Comparison of ENCODE assay signal across 17 cellular contexts in genomic region chr4:152095701-152096070, GRCh38.
DNase-seq lines count a peak whose midpoint lies in the region; ATAC-seq and TF ChIP-seq lines count a peak whose summit lies in the region.
"Had no signal": no experiment of that assay in that cellular context is flagged by ENCODE, and none has a peak within 500 bp of the region (broad histone marks: within the 10 kb centered on the region; RNA-seq: fewer than 3 reads in every experiment).

No MANE protein-coding gene starts in this region.

- POLR2A ChIA-PET in activated CD4-positive, alpha-beta memory T cell treated with anti-CD3 and anti-CD28 coated beads for 36 hours (lab: Charles Lee) = interaction anchor here (0.7 kb wide), 1 partner anchor 335 kb away, joined by 3 read pairs; no protein-coding TSS in a partner anchor
- POLR2A ChIA-PET in activated CD4-positive, alpha-beta memory T cell treated with anti-CD3 and anti-CD28 coated beads, Interleukin-2, amount 10 ng/mL, durations not matched to agents 7 days and 5 days (lab: Charles Lee) = no interaction called here
- POLR2A ChIA-PET in CD8-positive, alpha-beta T cell (lab: Charles Lee) = no interaction called here
- POLR2A ChIA-PET in T-cell (lab: Charles Lee) = no interaction called here

- H3K36me3 Mint-ChIP-seq in activated CD4-positive, alpha-beta memory T cell treated with anti-CD3 and anti-CD28 coated beads for 36 hours = peaks cover under 1% of the 10 kb centered on the region
- peaks cover 11% of the 10 kb centered on the region for H3K36me3 Mint-ChIP-seq in activated CD4-positive, alpha-beta memory T cell treated with anti-CD3 and anti-CD28 coated beads, Interleukin-2, amount 10 ng/mL, durations not matched to agents 7 days and 5 days (ENCODE audit: low read depth)
- no peaks in the 10 kb centered on the region for H3K36me3 Mint-ChIP-seq in CD8-positive, alpha-beta T cell
- H3K36me3 Mint-ChIP-seq in T-cell = no peaks in the 10 kb centered on the region

- H3K4me3 ChIP-seq in CD8-positive, alpha-beta T cell (ENCODE audit: low read depth, low read length) = no peak overlapping the region
- no peak overlapping the region for H3K4me3 ChIP-seq in prostate gland
- H3K4me3 ChIP-seq: colonic mucosa, gastrocnemius medialis, ovary had no signal

- H3K4me1 Mint-ChIP-seq in activated CD4-positive, alpha-beta memory T cell treated with anti-CD3 and anti-CD28 coated beads for 36 hours (ENCODE audit: low read depth) = peaks cover 66% of the 10 kb centered on the region
- peaks cover 59% of the 10 kb centered on the region for H3K4me1 Mint-ChIP-seq in activated CD4-positive, alpha-beta memory T cell treated with anti-CD3 and anti-CD28 coated beads, Interleukin-2, amount 10 ng/mL, durations not matched to agents 7 days and 5 days
- H3K4me1 Mint-ChIP-seq in CD8-positive, alpha-beta T cell (ENCODE audit: low read depth) = peaks cover 79% of the 10 kb centered on the region
- H3K4me1 Mint-ChIP-seq in T-cell = peaks cover 82 to 91% (median 88%) of the 10 kb centered on the region in 3 donors

- intact Hi-C loops in activated CD4-positive, alpha-beta memory T cell treated with anti-CD3 and anti-CD28 coated beads for 36 hours (cut with micrococcal nuclease) = loop anchor here (1.0 to 2.0 kb wide), 2 partner anchors 81 to 160 kb away; no protein-coding TSS in a partner anchor
- intact Hi-C loops in CD8-positive, alpha-beta T cell (cut with DNase I, micrococcal nuclease) = loop anchor here in 1 of 2 experiments (10.0 kb wide), 1 partner anchor 1081 kb away; the partner anchor contains the start of gene LRBA
- intact Hi-C loops in prostate gland (cut with DNase I) = no loop called here

- H3K27ac ChIP-seq in CD8-positive, alpha-beta T cell (ENCODE audit: low read depth, low read length) = no peak overlapping the region
- H3K27ac ChIP-seq in prostate gland = no peak overlapping the region
- H3K27ac ChIP-seq: colonic mucosa, gastrocnemius medialis, ovary had no signal

- CTCF ChIA-PET in activated CD4-positive, alpha-beta memory T cell treated with anti-CD3 and anti-CD28 coated beads for 36 hours (lab: Charles Lee) = no interaction called here
- CTCF ChIA-PET in activated CD4-positive, alpha-beta memory T cell treated with anti-CD3 and anti-CD28 coated beads, Interleukin-2, amount 10 ng/mL, durations not matched to agents 7 days and 5 days (lab: Charles Lee) = no interaction called here
- CTCF ChIA-PET in CD8-positive, alpha-beta T cell (lab: Charles Lee) = no interaction called here
- CTCF ChIA-PET in T-cell (lab: Charles Lee) = no interaction called here

- peak; percentile 26 for DNase-seq in activated CD4-positive, alpha-beta memory T cell treated with anti-CD3 and anti-CD28 coated beads for 36 hours
- no peak for DNase-seq in activated CD4-positive, alpha-beta memory T cell treated with anti-CD3 and anti-CD28 coated beads, Interleukin-2, amount 10 ng/mL, durations not matched to agents 7 days and 5 days
- no peak for DNase-seq in CD8-positive, alpha-beta T cell
- no peak for DNase-seq in T-cell
- peak; percentile 67 for DNase-seq in kidney tubule cell (ENCODE audit: low spot score)
- no peak for DNase-seq in AML-193 (lab: John Stamatoyannopoulos, UW)
- DNase-seq in prostate gland (ENCODE audit: low spot score) = no peak
- DNase-seq: activated effector memory CD4-positive, alpha-beta T cell treated with anti-CD3 and anti-CD28 coated beads, Interleukin-2, amount 50 U/mL, for 16 hours; colonic mucosa; gastrocnemius medialis; KBM-7; left colon; ovary; stimulated activated CD4-positive, alpha-beta T cell treated with anti-CD3 and anti-CD28 coated beads, Interleukin-2, amount 100 ng/mL, for 24 hours; substantia nigra had no signal

- no peak for ATAC-seq in CD8-positive, alpha-beta T cell
- no peak for ATAC-seq in T-cell (replicated peaks in 1 of 4)
- ATAC-seq in GM18519 (IDR thresholded peaks at IDR 0.05; ENCODE audit: low FRiP score, unreplicated experiment) = no peak
- ATAC-seq: gastrocnemius medialis, Panc1 had no signal

- no peaks in the 10 kb centered on the region for H3K9me3 ChIP-seq in CD8-positive, alpha-beta T cell (ENCODE audit: low read length)
- H3K9me3 ChIP-seq in prostate gland = no peaks in the 10 kb centered on the region
- H3K9me3 ChIP-seq: colonic mucosa, gastrocnemius medialis, ovary had no signal

- H3K36me3 ChIP-seq in CD8-positive, alpha-beta T cell (ENCODE audit: insufficient read depth, low read length) = no peaks in the 10 kb centered on the region
- no peaks in the 10 kb centered on the region for H3K36me3 ChIP-seq in prostate gland
- H3K36me3 ChIP-seq: colonic mucosa, gastrocnemius medialis, ovary had no signal

- H3K9me3 Mint-ChIP-seq in activated CD4-positive, alpha-beta memory T cell treated with anti-CD3 and anti-CD28 coated beads for 36 hours = no peaks in the 10 kb centered on the region
- H3K9me3 Mint-ChIP-seq in activated CD4-positive, alpha-beta memory T cell treated with anti-CD3 and anti-CD28 coated beads, Interleukin-2, amount 10 ng/mL, durations not matched to agents 7 days and 5 days = no peaks in the 10 kb centered on the region
- no peaks in the 10 kb centered on the region for H3K9me3 Mint-ChIP-seq in CD8-positive, alpha-beta T cell
- no peaks in the 10 kb centered on the region for H3K9me3 Mint-ChIP-seq in T-cell

- H3K4me1 ChIP-seq in CD8-positive, alpha-beta T cell (ENCODE audit: insufficient read depth, low read length) = peaks cover 66% of the 10 kb centered on the region
- no peaks in the 10 kb centered on the region for H3K4me1 ChIP-seq in prostate gland (replicated peaks)
- H3K4me1 ChIP-seq: colonic mucosa, gastrocnemius medialis had no signal

- no peaks in the 10 kb centered on the region for H3K27me3 ChIP-seq in CD8-positive, alpha-beta T cell (ENCODE audit: insufficient read depth, low read length)
- H3K27me3 ChIP-seq in prostate gland (replicated peaks; ENCODE audit: insufficient read depth) = no peaks in the 10 kb centered on the region
- H3K27me3 ChIP-seq: colonic mucosa, gastrocnemius medialis, ovary had no signal

- no peak overlapping the region for H3K4me3 Mint-ChIP-seq in activated CD4-positive, alpha-beta memory T cell treated with anti-CD3 and anti-CD28 coated beads for 36 hours
- H3K4me3 Mint-ChIP-seq in activated CD4-positive, alpha-beta memory T cell treated with anti-CD3 and anti-CD28 coated beads, Interleukin-2, amount 10 ng/mL, durations not matched to agents 7 days and 5 days = no peak overlapping the region
- H3K4me3 Mint-ChIP-seq in CD8-positive, alpha-beta T cell = no peak overlapping the region
- peak overlapping the region in 1 of 3 donors; percentile 58 for H3K4me3 Mint-ChIP-seq in T-cell

- H3K27ac Mint-ChIP-seq in activated CD4-positive, alpha-beta memory T cell treated with anti-CD3 and anti-CD28 coated beads for 36 hours = peak overlapping the region; percentile 48
- H3K27ac Mint-ChIP-seq in activated CD4-positive, alpha-beta memory T cell treated with anti-CD3 and anti-CD28 coated beads, Interleukin-2, amount 10 ng/mL, durations not matched to agents 7 days and 5 days = no peak overlapping the region
- H3K27ac Mint-ChIP-seq in CD8-positive, alpha-beta T cell = peak overlapping the region; percentile 90
- H3K27ac Mint-ChIP-seq in T-cell = peak overlapping the region; percentile 89 to 99

- 60% methylated on average over 1 of the region's 1 CpG for WGBS in prostate gland

- TF ChIP-seq POLR2A in prostate gland (IDR thresholded peaks at IDR 0.05) = no peak

- H3K27me3 Mint-ChIP-seq in activated CD4-positive, alpha-beta memory T cell treated with anti-CD3 and anti-CD28 coated beads for 36 hours = no peaks in the 10 kb centered on the region
- H3K27me3 Mint-ChIP-seq in activated CD4-positive, alpha-beta memory T cell treated with anti-CD3 and anti-CD28 coated beads, Interleukin-2, amount 10 ng/mL, durations not matched to agents 7 days and 5 days = no peaks in the 10 kb centered on the region
- no peaks in the 10 kb centered on the region for H3K27me3 Mint-ChIP-seq in CD8-positive, alpha-beta T cell (ENCODE audit: low read depth)
- no peaks in the 10 kb centered on the region for H3K27me3 Mint-ChIP-seq in T-cell

- no peak for TF ChIP-seq CTCF in CD8-positive, alpha-beta T cell (IDR thresholded peaks at IDR 0.05)
- TF ChIP-seq CTCF in prostate gland (IDR thresholded peaks at IDR 0.05) = no peak

Comparison
In these comparisons a context has a peak if more than half of its experiments do, and no peak if none do; other contexts are left out.
1. DNase-seq: peak in activated CD4-positive, alpha-beta memory T cell treated with anti-CD3 and anti-CD28 coated beads for 36 hours (single experiment) and kidney tubule cell (single experiment); none in activated CD4-positive, alpha-beta memory T cell treated with anti-CD3 and anti-CD28 coated beads, Interleukin-2, amount 10 ng/mL, durations not matched to agents 7 days and 5 days (single experiment), CD8-positive, alpha-beta T cell (0 of 7), T-cell (0 of 34), AML-193 (0 of 2) and prostate gland (single experiment).